8 cellular contexts compared by ENCODE assay signal in genomic region chr12:56257491-56258067, GRCh38. TPM values are rescaled to one million over a fixed set of nuclear protein-coding genes. Genes with fewer than 3 reads are reported as not detected.
A peak's percentile ranks its signal among the peaks of the same experiment; 100 is the strongest.
DNase-seq lines count a peak whose midpoint lies in the region; ATAC-seq and TF ChIP-seq lines count a peak whose summit lies in the region.

No MANE protein-coding gene starts in this region.

- H3K9me3 ChIP-seq in subcutaneous abdominal adipose tissue (ENCODE audit: control insufficient read depth in 5 of 5, low read length in 5 of 5) = no peaks in the 10 kb centered on the region

- H3K4me3 Mint-ChIP-seq in MCF 10A (ENCODE audit: unreplicated experiment) = peak overlapping the region; percentile 84

- peak; percentile 14 for ATAC-seq in GM21717 (IDR thresholded peaks at IDR 0.05; ENCODE audit: unreplicated experiment)

- no peaks in the 10 kb centered on the region for H3K27me3 ChIP-seq in layer of hippocampus (ENCODE audit: control insufficient read depth, insufficient read depth, low read length)
- H3K27me3 ChIP-seq in subcutaneous abdominal adipose tissue (ENCODE audit: control insufficient read depth in 5 of 5, insufficient read depth in 4 of 5, low read length in 5 of 5) = no peaks in the 10 kb centered on the region

- peaks cover 5 to 27% (median 25%) of the 10 kb centered on the region in 5 donors for H3K4me1 ChIP-seq in subcutaneous abdominal adipose tissue (ENCODE audit: control insufficient read depth in 5 of 5, insufficient read depth in 5 of 5, low read length in 5 of 5)

- intact Hi-C loops in MCF 10A (cut with micrococcal nuclease) = loop anchor here (1.0 to 2.0 kb wide), 2 partner anchors 67 to 138 kb away; no protein-coding TSS in a partner anchor

- CTCF ChIA-PET in MCF 10A (lab: Yijun Ruan, JAX) = interaction anchor here (0.6 to 3.5 kb wide), 27 partner anchors 8 to 208 kb away, joined by 3 to 24 read pairs (median 4); partner anchors contain the start of genes COQ10A, CS, RNF41 and RPL41

- peak overlapping the region; percentile 67 to 88 (median 82) for H3K4me3 ChIP-seq in subcutaneous abdominal adipose tissue (ENCODE audit: low read depth in 1 of 5, low read length in 5 of 5)

- no peak for TF ChIP-seq CTCF in MCF 10A (IDR thresholded peaks at IDR 0.05; ENCODE audit: unreplicated experiment)

- H3K36me3 Mint-ChIP-seq in MCF 10A (ENCODE audit: insufficient read depth, unreplicated experiment) = peaks cover 35% of the 10 kb centered on the region

- DNase-seq in COR-L47 (lab: John Stamatoyannopoulos, UW) (peak; percentile 33), NCI-H2107 treated with DMSO at 0.1 percent for 48 hours (lab: John Stamatoyannopoulos, UW; ENCODE audit: unreplicated experiment) (peak; percentile 50), MCF 10A (ENCODE audit: unreplicated experiment) (peak; percentile 56), SKM-1 (lab: John Stamatoyannopoulos, UW; ENCODE audit: unreplicated experiment) (no peak), hippocampal formation (lab: John Stamatoyannopoulos, UW) (no peak)

- H3K9ac ChIP-seq in subcutaneous abdominal adipose tissue (ENCODE audit: low read length in 5 of 5) = peak overlapping the region; percentile 26 to 94 (median 78)

- H3K4me1 Mint-ChIP-seq in MCF 10A (ENCODE audit: insufficient read depth, unreplicated experiment) = peaks cover 29% of the 10 kb centered on the region

- BruUV-seq in MCF 10A (replicated peaks; lab: Mats Ljungman, UMichigan) = TSS peak; percentile 19

- no peaks in the 10 kb centered on the region for H3K27me3 Mint-ChIP-seq in MCF 10A (ENCODE audit: insufficient read depth, unreplicated experiment)

- no peaks in the 10 kb centered on the region for H3K9me3 Mint-ChIP-seq in MCF 10A (ENCODE audit: unreplicated experiment)

- peak overlapping the region; percentile 94 for H3K27ac ChIP-seq in layer of hippocampus (ENCODE audit: low read depth, low read length)
- peak overlapping the region; percentile 86 for H3K27ac ChIP-seq in subcutaneous abdominal adipose tissue (ENCODE audit: low read depth, low read length)

- POLR2A ChIA-PET in MCF 10A (lab: Yijun Ruan, JAX) = interaction anchor here (0.6 to 3.8 kb wide), 11 partner anchors 9 to 139 kb away, joined by 3 to 28 read pairs (median 4); partner anchors contain the start of genes CNPY2, COQ10A, CS and ESYT1

- H3K36me3 ChIP-seq in subcutaneous abdominal adipose tissue (ENCODE audit: control insufficient read depth in 5 of 5, insufficient read depth in 5 of 5, low read length in 5 of 5) = peaks cover 0 to 42% (median 37%) of the 10 kb centered on the region in 5 donors

- peak overlapping the region; percentile 70 for H3K27ac Mint-ChIP-seq in MCF 10A (ENCODE audit: low read depth, unreplicated experiment)

RNA-seq across cellular contexts. Expression of gene ANKRD52, which starts 0.6 kb away (rescaled TPM):
- total RNA-seq in MCF 10A (2022) = 46.3 and 73.8 TPM in 2 replicates

RNA-seq across cellular contexts. Expression of gene COQ10A, which starts 9.2 kb away (rescaled TPM):
- total RNA-seq in MCF 10A (2022) = 3.6 and 3.8 TPM in 2 replicates

RNA-seq across cellular contexts. Expression of gene SLC39A5, which starts 27.7 kb away (rescaled TPM):
- total RNA-seq in MCF 10A (2022) = not detected in 2 replicates

RNA-seq across cellular contexts. Expression of gene NABP2, which starts 33.4 kb away (rescaled TPM):
- total RNA-seq in MCF 10A (2022) = 53.3 and 56.2 TPM in 2 replicates

RNA-seq across cellular contexts. Expression of gene RNF41, which starts 35.9 kb away (rescaled TPM):
- 92.1 and 108 TPM in 2 replicates for total RNA-seq in MCF 10A (2022)

Comparison
In these comparisons a context has a peak if more than half of its experiments do, and no peak if none do; other contexts are left out.
1. DNase-seq: peak in COR-L47 (single experiment), NCI-H2107 treated with DMSO at 0.1 percent for 48 hours (single experiment) and MCF 10A (single experiment); none in SKM-1 (single experiment) and hippocampal formation (0 of 2).